In the genomic region with DNA sequence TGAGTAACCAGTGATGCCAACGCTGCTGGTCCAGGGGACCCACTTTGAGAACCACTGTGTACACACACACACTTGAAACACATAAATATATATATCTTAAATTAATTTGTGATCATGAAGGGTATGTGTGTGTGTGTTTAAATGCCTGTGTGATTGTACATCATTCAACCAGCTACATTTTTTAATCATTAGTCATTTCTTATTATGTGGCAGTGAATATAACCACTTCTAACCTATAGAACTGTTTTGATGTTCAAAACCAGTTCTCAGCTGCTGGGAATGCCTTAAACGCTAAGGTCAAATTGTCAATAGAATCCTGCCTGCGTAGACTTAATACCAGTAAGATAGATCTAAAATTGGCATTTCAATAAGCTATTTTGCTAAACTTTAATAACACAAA, we compare ENCODE assay signal across 20 cellular contexts.
"Had no signal": no experiment of that assay in that cellular context is flagged by ENCODE, and none has a peak within 500 bp of the region (broad histone marks: within the 10 kb centered on the region; RNA-seq: fewer than 3 reads in every experiment).

No MANE protein-coding gene starts in this region.

- H3K27me3 Mint-ChIP-seq: activated CD4-positive, alpha-beta T cell treated with anti-CD3 and anti-CD28 coated beads, Interleukin-2, amount 10 ng/mL, durations not matched to agents 24 days and 14 days; activated T-cell treated with anti-CD3 and anti-CD28 coated beads, Interleukin-2, amount 50 U/mL, for 24 hours; natural killer cell treated with Interleukin-12 subunit alpha and Interleukin-12 subunit beta and Interleukin-15 and Interleukin-18, amount 100 ng/mL, for 72 hours had no signal

- H3K36me3 ChIP-seq: cardiac muscle cell, neutrophil, pancreas, upper lobe of right lung had no signal

- H3K36me3 Mint-ChIP-seq: mesothelial cell of epicardium; natural killer cell treated with Interleukin-12 subunit alpha and Interleukin-12 subunit beta and Interleukin-15 and Interleukin-18, amount 100 ng/mL, for 72 hours had no signal

- H3K4me3 ChIP-seq: cardiac muscle cell, lung, pancreas, upper lobe of right lung had no signal

- H3K9me3 ChIP-seq: neutrophil, pancreas, upper lobe of right lung had no signal

- H3K9me3 Mint-ChIP-seq: activated CD4-positive, alpha-beta T cell treated with anti-CD3 and anti-CD28 coated beads, Interleukin-2, amount 10 ng/mL, durations not matched to agents 24 days and 14 days; activated naive CD4-positive, alpha-beta T cell treated with anti-CD3 and anti-CD28 coated beads for 36 hours; activated T-cell treated with anti-CD3 and anti-CD28 coated beads, Interleukin-2, amount 50 U/mL, for 24 hours; mesothelial cell of epicardium had no signal

- H3K27ac Mint-ChIP-seq: activated CD4-positive, alpha-beta T cell treated with anti-CD3 and anti-CD28 coated beads, Interleukin-2, amount 10 ng/mL, durations not matched to agents 24 days and 14 days; activated CD8-positive, alpha-beta T cell treated with anti-CD3 and anti-CD28 coated beads, Interleukin-2, amount 10 ng/mL, durations not matched to agents 7 days and 5 days; activated naive CD4-positive, alpha-beta T cell treated with anti-CD3 and anti-CD28 coated beads for 36 hours; activated T-cell treated with anti-CD3 and anti-CD28 coated beads, Interleukin-2, amount 50 U/mL, for 24 hours; mesothelial cell of epicardium; natural killer cell treated with Interleukin-12 subunit alpha and Interleukin-12 subunit beta and Interleukin-15 and Interleukin-18, amount 100 ng/mL, for 72 hours; T-helper 1 cell treated with Interleukin-12 subunit alpha and Interleukin-12 subunit beta and Interleukin-4 antibody, amounts not matched to agents 30 μg/mL and 1 μg/mL, for 36 hours had no signal

- H3K4me1 ChIP-seq: pancreas, upper lobe of right lung had no signal

- H3K4me1 Mint-ChIP-seq: activated CD4-positive, alpha-beta T cell treated with anti-CD3 and anti-CD28 coated beads, Interleukin-2, amount 10 ng/mL, durations not matched to agents 24 days and 14 days had no signal

- H3K27me3 ChIP-seq: cardiac muscle cell, neutrophil, pancreas, upper lobe of right lung had no signal

- DNase-seq: activated CD4-positive, alpha-beta T cell treated with anti-CD3 and anti-CD28 coated beads, Interleukin-2, amount 10 ng/mL, durations not matched to agents 24 days and 14 days; activated CD8-positive, alpha-beta T cell treated with anti-CD3 and anti-CD28 coated beads, Interleukin-2, amount 10 ng/mL, durations not matched to agents 7 days and 5 days; activated naive CD4-positive, alpha-beta T cell treated with anti-CD3 and anti-CD28 coated beads for 36 hours; activated T-cell treated with anti-CD3 and anti-CD28 coated beads, Interleukin-2, amount 50 U/mL, for 24 hours; anterior cingulate cortex; dermis blood vessel endothelial cell; effector memory CD4-positive, alpha-beta T cell; hypothalamus; pancreas; stimulated activated CD4-positive, alpha-beta T cell treated with anti-CD3 and anti-CD28 coated beads, Interleukin-12 subunit alpha, Interleukin-12 subunit beta, amount 100 ng/mL, for 4 hours; stimulated activated CD4-positive, alpha-beta T cell treated with anti-CD3 and anti-CD28 coated beads, Interleukin-1b, Interleukin-23, amount 100 ng/mL, for 48 hours; stimulated activated CD8-positive, alpha-beta memory T cell treated with anti-CD3 and anti-CD28 coated beads, Interleukin-4, amount 100 ng/mL, for 48 hours; stimulated activated naive CD4-positive, alpha-beta T cell; upper lobe of right lung had no signal

- ATAC-seq: activated CD8-positive, alpha-beta T cell treated with anti-CD3 and anti-CD28 coated beads, Interleukin-2, amount 10 ng/mL, durations not matched to agents 7 days and 5 days; natural killer cell treated with Interleukin-12 subunit alpha and Interleukin-12 subunit beta and Interleukin-15 and Interleukin-18, amount 100 ng/mL, for 72 hours; pancreas; upper lobe of right lung had no signal

- H3K4me3 Mint-ChIP-seq: activated CD4-positive, alpha-beta T cell treated with anti-CD3 and anti-CD28 coated beads, Interleukin-2, amount 10 ng/mL, durations not matched to agents 24 days and 14 days; activated CD8-positive, alpha-beta T cell treated with anti-CD3 and anti-CD28 coated beads, Interleukin-2, amount 10 ng/mL, durations not matched to agents 7 days and 5 days; activated naive CD4-positive, alpha-beta T cell treated with anti-CD3 and anti-CD28 coated beads for 36 hours; activated T-cell treated with anti-CD3 and anti-CD28 coated beads, Interleukin-2, amount 50 U/mL, for 24 hours; mesothelial cell of epicardium; natural killer cell treated with Interleukin-12 subunit alpha and Interleukin-12 subunit beta and Interleukin-15 and Interleukin-18, amount 100 ng/mL, for 72 hours; T-helper 1 cell treated with Interleukin-12 subunit alpha and Interleukin-12 subunit beta and Interleukin-4 antibody, amounts not matched to agents 30 μg/mL and 1 μg/mL, for 36 hours had no signal

- H3K27ac ChIP-seq: cardiac muscle cell, neutrophil, pancreas, upper lobe of right lung had no signal
